1 cellular context compared by ENCODE assay signal in genomic region chrX:154136627-154137161, GRCh38.
TF ChIP-seq lines count a peak whose summit lies in the region.

No MANE protein-coding gene starts in this region.

TF ChIP-seq in HEK293, 187 proteins besides CTCF, POLR2A, EP300 and RAD21 (continued from another document and continues in another):
- TF ChIP-seq ZNF302 (tag by site-specific recombination; IDR thresholded peaks at IDR 0.05; ENCODE audit: low read depth) (no peak), ZBTB21 (tag by site-specific recombination; IDR thresholded peaks at IDR 0.05) (no peak), ZNF629 (tag by site-specific recombination; IDR thresholded peaks at IDR 0.05) (no peak), GLIS2 (tag by site-specific recombination; IDR thresholded peaks at IDR 0.05) (peak; percentile 79), ZNF664 (tag by site-specific recombination; IDR thresholded peaks at IDR 0.05) (no peak), REST (tag by site-specific recombination; IDR thresholded peaks at IDR 0.05) (no peak), ZNF311 (tag by site-specific recombination; IDR thresholded peaks at IDR 0.05; ENCODE audit: borderline replicate concordance) (no peak), ZNF335 (tag by site-specific recombination; conservative IDR thresholded peaks at IDR 0.05) (peak; percentile 82), ZNF121 (tag by site-specific recombination; IDR thresholded peaks at IDR 0.05) (no peak), KLF7 (tag by site-specific recombination; IDR thresholded peaks at IDR 0.05; ENCODE audit: borderline replicate concordance) (no peak), ZNF426 (tag by site-specific recombination; IDR thresholded peaks at IDR 0.05) (no peak), ZNF747 (tag by site-specific recombination; IDR thresholded peaks at IDR 0.05) (no peak), ZSCAN5A (tag by site-specific recombination; IDR thresholded peaks at IDR 0.05) (no peak), WT1 (tag by site-specific recombination; IDR thresholded peaks at IDR 0.05) (no peak), RBAK (tag by site-specific recombination; IDR thresholded peaks at IDR 0.05) (no peak), ZNF473 (tag by site-specific recombination; IDR thresholded peaks at IDR 0.05) (no peak), GLIS1 (tag by site-specific recombination; IDR thresholded peaks at IDR 0.05) (peak; percentile 65), ZNF394 (tag by site-specific recombination; IDR thresholded peaks at IDR 0.05; ENCODE audit: borderline replicate concordance) (no peak), ZNF48 (tag by site-specific recombination; IDR thresholded peaks at IDR 0.05) (no peak), ZNF274 (IDR thresholded peaks at IDR 0.05; ENCODE audit: low read length) (no peak), ZNF274 (tag by site-specific recombination; IDR thresholded peaks at IDR 0.05; ENCODE audit: borderline replicate concordance) (no peak), ZNF529 (tag by site-specific recombination; IDR thresholded peaks at IDR 0.05; ENCODE audit: insufficient replicate concordance) (no peak), ZSCAN16 (tag by site-specific recombination; IDR thresholded peaks at IDR 0.05) (no peak), ZNF157 (tag by site-specific recombination; IDR thresholded peaks at IDR 0.05) (no peak), KLF16 (tag by site-specific recombination; IDR thresholded peaks at IDR 0.05) (peak; percentile 23; the same call in 1 of the 2 replicates), ZNF248 (tag by site-specific recombination; IDR thresholded peaks at IDR 0.05) (no peak), HOXC10 (CRISPR knock-in tag; IDR thresholded peaks at IDR 0.05) (no peak), EGR2 (tag by site-specific recombination; IDR thresholded peaks at IDR 0.05; ENCODE audit: low read depth) (no peak), ZNF692 (tag by site-specific recombination; IDR thresholded peaks at IDR 0.05) (no peak), ZNF785 (tag by site-specific recombination; IDR thresholded peaks at IDR 0.05) (no peak), ZNF37A (tag by site-specific recombination; IDR thresholded peaks at IDR 0.05) (no peak), HIC1 (tag by site-specific recombination; IDR thresholded peaks at IDR 0.05) (no peak), ZNF791 (tag by site-specific recombination; IDR thresholded peaks at IDR 0.05) (no peak), ZNF610 (tag by site-specific recombination; IDR thresholded peaks at IDR 0.05; ENCODE audit: borderline replicate concordance) (no peak), MYNN (tag by site-specific recombination; IDR thresholded peaks at IDR 0.05; ENCODE audit: borderline replicate concordance) (no peak), OSR2 (tag by site-specific recombination; IDR thresholded peaks at IDR 0.05) (no peak), ZNF324 (tag by site-specific recombination; IDR thresholded peaks at IDR 0.05) (no peak), BCL11A (tag by site-specific recombination; IDR thresholded peaks at IDR 0.05; ENCODE audit: low read depth) (no peak), ZNF830 (tag by site-specific recombination; IDR thresholded peaks at IDR 0.05; ENCODE audit: low read depth) (no peak), ZNF561 (tag by site-specific recombination; IDR thresholded peaks at IDR 0.05; ENCODE audit: borderline replicate concordance) (no peak; the same call in 1 of the 2 replicates), ZNF140 (tag by site-specific recombination; IDR thresholded peaks at IDR 0.05) (no peak), ZNF600 (tag by site-specific recombination; IDR thresholded peaks at IDR 0.05) (peak; percentile 38; the same call in 1 of the 2 replicates), ZNF639 (tag by site-specific recombination; IDR thresholded peaks at IDR 0.05) (no peak), ZSCAN23 (tag by site-specific recombination; IDR thresholded peaks at IDR 0.05) (no peak)
- TF ChIP-seq, protein P1, sequence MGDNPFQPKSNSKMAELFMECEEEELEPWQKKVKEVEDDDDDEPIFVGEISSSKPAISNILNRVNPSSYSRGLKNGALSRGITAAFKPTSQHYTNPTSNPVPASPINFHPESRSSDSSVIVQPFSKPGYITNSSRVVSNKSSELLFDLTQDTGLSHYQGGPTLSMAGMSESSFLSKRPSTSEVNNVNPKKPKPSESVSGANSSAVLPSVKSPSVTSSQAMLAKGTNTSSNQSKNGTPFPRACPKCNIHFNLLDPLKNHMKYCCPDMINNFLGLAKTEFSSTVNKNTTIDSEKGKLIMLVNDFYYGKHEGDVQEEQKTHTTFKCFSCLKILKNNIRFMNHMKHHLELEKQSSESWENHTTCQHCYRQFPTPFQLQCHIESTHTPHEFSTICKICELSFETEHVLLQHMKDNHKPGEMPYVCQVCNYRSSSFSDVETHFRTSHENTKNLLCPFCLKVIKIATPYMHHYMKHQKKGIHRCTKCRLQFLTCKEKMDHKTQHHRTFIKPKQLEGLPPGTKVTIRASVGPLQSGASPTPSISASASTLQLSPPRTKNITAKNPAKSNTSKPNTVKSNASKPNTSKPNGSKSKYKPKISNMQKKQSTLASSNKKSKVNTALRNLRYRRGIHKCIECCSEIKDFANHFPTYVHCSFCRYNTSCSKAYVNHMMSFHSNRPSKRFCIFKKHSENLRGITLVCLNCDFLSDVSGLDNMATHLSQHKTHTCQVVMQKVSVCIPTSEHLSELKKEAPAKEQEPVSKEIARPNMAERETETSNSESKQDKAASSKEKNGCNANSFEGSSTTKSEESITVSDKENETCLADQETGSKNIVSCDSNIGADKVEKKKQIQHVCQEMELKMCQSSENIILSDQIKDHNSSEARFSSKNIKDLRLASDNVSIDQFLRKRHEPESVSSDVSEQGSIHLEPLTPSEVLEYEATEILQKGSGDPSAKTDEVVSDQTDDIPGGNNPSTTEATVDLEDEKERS (tag by site-specific recombination; IDR thresholded peaks at IDR 0.05) = no peak
- TF ChIP-seq, protein P2, sequence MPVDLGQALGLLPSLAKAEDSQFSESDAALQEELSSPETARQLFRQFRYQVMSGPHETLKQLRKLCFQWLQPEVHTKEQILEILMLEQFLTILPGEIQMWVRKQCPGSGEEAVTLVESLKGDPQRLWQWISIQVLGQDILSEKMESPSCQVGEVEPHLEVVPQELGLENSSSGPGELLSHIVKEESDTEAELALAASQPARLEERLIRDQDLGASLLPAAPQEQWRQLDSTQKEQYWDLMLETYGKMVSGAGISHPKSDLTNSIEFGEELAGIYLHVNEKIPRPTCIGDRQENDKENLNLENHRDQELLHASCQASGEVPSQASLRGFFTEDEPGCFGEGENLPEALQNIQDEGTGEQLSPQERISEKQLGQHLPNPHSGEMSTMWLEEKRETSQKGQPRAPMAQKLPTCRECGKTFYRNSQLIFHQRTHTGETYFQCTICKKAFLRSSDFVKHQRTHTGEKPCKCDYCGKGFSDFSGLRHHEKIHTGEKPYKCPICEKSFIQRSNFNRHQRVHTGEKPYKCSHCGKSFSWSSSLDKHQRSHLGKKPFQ (tag by site-specific recombination; IDR thresholded peaks at IDR 0.05) = no peak
- TF ChIP-seq, protein P3, sequence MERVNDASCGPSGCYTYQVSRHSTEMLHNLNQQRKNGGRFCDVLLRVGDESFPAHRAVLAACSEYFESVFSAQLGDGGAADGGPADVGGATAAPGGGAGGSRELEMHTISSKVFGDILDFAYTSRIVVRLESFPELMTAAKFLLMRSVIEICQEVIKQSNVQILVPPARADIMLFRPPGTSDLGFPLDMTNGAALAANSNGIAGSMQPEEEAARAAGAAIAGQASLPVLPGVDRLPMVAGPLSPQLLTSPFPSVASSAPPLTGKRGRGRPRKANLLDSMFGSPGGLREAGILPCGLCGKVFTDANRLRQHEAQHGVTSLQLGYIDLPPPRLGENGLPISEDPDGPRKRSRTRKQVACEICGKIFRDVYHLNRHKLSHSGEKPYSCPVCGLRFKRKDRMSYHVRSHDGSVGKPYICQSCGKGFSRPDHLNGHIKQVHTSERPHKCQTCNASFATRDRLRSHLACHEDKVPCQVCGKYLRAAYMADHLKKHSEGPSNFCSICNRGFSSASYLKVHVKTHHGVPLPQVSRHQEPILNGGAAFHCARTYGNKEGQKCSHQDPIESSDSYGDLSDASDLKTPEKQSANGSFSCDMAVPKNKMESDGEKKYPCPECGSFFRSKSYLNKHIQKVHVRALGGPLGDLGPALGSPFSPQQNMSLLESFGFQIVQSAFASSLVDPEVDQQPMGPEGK (tag by site-specific recombination; IDR thresholded peaks at IDR 0.05) = peak; percentile 85
- TF ChIP-seq, protein P4, sequence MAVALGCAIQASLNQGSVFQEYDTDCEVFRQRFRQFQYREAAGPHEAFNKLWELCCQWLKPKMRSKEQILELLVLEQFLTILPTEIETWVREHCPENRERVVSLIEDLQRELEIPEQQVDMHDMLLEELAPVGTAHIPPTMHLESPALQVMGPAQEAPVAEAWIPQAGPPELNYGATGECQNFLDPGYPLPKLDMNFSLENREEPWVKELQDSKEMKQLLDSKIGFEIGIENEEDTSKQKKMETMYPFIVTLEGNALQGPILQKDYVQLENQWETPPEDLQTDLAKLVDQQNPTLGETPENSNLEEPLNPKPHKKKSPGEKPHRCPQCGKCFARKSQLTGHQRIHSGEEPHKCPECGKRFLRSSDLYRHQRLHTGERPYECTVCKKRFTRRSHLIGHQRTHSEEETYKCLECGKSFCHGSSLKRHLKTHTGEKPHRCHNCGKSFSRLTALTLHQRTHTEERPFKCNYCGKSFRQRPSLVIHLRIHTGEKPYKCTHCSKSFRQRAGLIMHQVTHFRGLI (tag by site-specific recombination; IDR thresholded peaks at IDR 0.05) = no peak
